8 cellular contexts compared by ENCODE assay signal in genomic region chr3:149752051-149752787, GRCh38. TPM values are rescaled to one million over a fixed set of nuclear protein-coding genes. Genes with fewer than 3 reads are reported as not detected.
DNase-seq lines count a peak whose midpoint lies in the region; ATAC-seq and TF ChIP-seq lines count a peak whose summit lies in the region.

Gene COMMD2 (minus strand): TSS chr3:149752489. CDS start chr3:149752444, 45 bp downstream.

- H3K36me3 ChIP-seq in endodermal cell (ENCODE audit: control insufficient read depth, insufficient read depth, low read length): peaks cover 40% of the 10 kb centered on the region
- H3K36me3 ChIP-seq in mesodermal cell (ENCODE audit: control insufficient read depth, insufficient read depth, low read length): peaks cover 34% of the 10 kb centered on the region

- peak within 1 kb of the TSS; percentile 91 for H3K27ac Mint-ChIP-seq in activated CD8-positive, alpha-beta memory T cell treated with anti-CD3 and anti-CD28 coated beads, Interleukin-2, amount 10 ng/mL, durations not matched to agents 7 days and 5 days
- H3K27ac Mint-ChIP-seq in endodermal cell: peak within 1 kb of the TSS; percentile 99

- peak; percentile 99 for ATAC-seq in GM19468 (IDR thresholded peaks at IDR 0.05; ENCODE audit: extremely low read depth, unreplicated experiment)
- ATAC-seq in activated CD8-positive, alpha-beta memory T cell treated with anti-CD3 and anti-CD28 coated beads, Interleukin-2, amount 10 ng/mL, durations not matched to agents 7 days and 5 days: peak; percentile 98

- H3K27me3 Mint-ChIP-seq in activated CD8-positive, alpha-beta memory T cell treated with anti-CD3 and anti-CD28 coated beads, Interleukin-2, amount 10 ng/mL, durations not matched to agents 7 days and 5 days: no peaks in the 10 kb centered on the region
- H3K27me3 Mint-ChIP-seq in endodermal cell (ENCODE audit: insufficient read depth): peaks cover under 1% of the 10 kb centered on the region

- CTCF ChIA-PET in activated CD8-positive, alpha-beta memory T cell treated with anti-CD3 and anti-CD28 coated beads, Interleukin-2, amount 10 ng/mL, durations not matched to agents 7 days and 5 days (lab: Charles Lee): interaction anchor here (0.7 to 3.4 kb wide), 18 partner anchors 9 to 258 kb away, joined by 3 to 18 read pairs (median 4); partner anchors contain the start of gene WWTR1

- peak within 1 kb of the TSS; percentile 96 for H3K4me3 Mint-ChIP-seq in activated CD8-positive, alpha-beta memory T cell treated with anti-CD3 and anti-CD28 coated beads, Interleukin-2, amount 10 ng/mL, durations not matched to agents 7 days and 5 days
- H3K4me3 Mint-ChIP-seq in endodermal cell: peak within 1 kb of the TSS; percentile 95

- no peaks in the 10 kb centered on the region for H3K9me3 Mint-ChIP-seq in activated CD8-positive, alpha-beta memory T cell treated with anti-CD3 and anti-CD28 coated beads, Interleukin-2, amount 10 ng/mL, durations not matched to agents 7 days and 5 days (ENCODE audit: low read depth)
- H3K9me3 Mint-ChIP-seq in endodermal cell: no peaks in the 10 kb centered on the region

- no peaks in the 10 kb centered on the region for H3K27me3 ChIP-seq in endodermal cell (ENCODE audit: control insufficient read depth, insufficient read depth, low read length, poor library complexity, severe bottlenecking)

- DNase-seq in COR-L47 (lab: John Stamatoyannopoulos, UW) (peak; percentile 96), HS-5 (ENCODE audit: low read depth) (peak; percentile 78), NOMO-1 (lab: John Stamatoyannopoulos, UW; ENCODE audit: unreplicated experiment in 2 of 2) (peak; percentile 84 to 88), endodermal cell (peak; percentile 94)
- peak; percentile 91 for DNase-seq in activated CD8-positive, alpha-beta memory T cell treated with anti-CD3 and anti-CD28 coated beads, Interleukin-2, amount 10 ng/mL, durations not matched to agents 7 days and 5 days
- DNase-seq in stimulated activated CD8-positive, alpha-beta memory T cell treated with anti-CD3 and anti-CD28 coated beads, Interleukin-15, amount 100 ng/mL, for 4 hours (ENCODE audit: low read depth in 2 of 2): peak; percentile 42 to 53

- H3K4me3 ChIP-seq in endodermal cell (ENCODE audit: low read length) (peak within 1 kb of the TSS; percentile 98), mesodermal cell (ENCODE audit: extremely low read depth, insufficient read depth, low read length, poor library complexity, severe bottlenecking) (peak within 1 kb of the TSS; percentile 74)

- H3K9me3 ChIP-seq in endodermal cell (ENCODE audit: control insufficient read depth, low read length): no peaks in the 10 kb centered on the region
- no peaks in the 10 kb centered on the region for H3K9me3 ChIP-seq in mesodermal cell (ENCODE audit: control insufficient read depth, low read length)

- 0% methylated on average over 7 to 48 of the region's 52 CpGs for WGBS in endodermal cell (ENCODE audit: insufficient coverage in 1 of 2, insufficient read length in 1 of 2), 2 experiments
- 0% methylated on average over 37 to 42 of the region's 52 CpGs for WGBS in mesodermal cell (ENCODE audit: insufficient coverage in 2 of 2), 2 experiments

- peaks cover 28% of the 10 kb centered on the region for H3K4me1 Mint-ChIP-seq in activated CD8-positive, alpha-beta memory T cell treated with anti-CD3 and anti-CD28 coated beads, Interleukin-2, amount 10 ng/mL, durations not matched to agents 7 days and 5 days
- peaks cover 26% of the 10 kb centered on the region for H3K4me1 Mint-ChIP-seq in endodermal cell

- TF ChIP-seq CTCF in endodermal cell (conservative IDR thresholded peaks at IDR 0.05): peak; percentile 63

- peak within 1 kb of the TSS; percentile 81 for H3K9ac ChIP-seq in endodermal cell (ENCODE audit: extremely low read depth, low read length, poor library complexity, severe bottlenecking)

- H3K36me3 Mint-ChIP-seq in activated CD8-positive, alpha-beta memory T cell treated with anti-CD3 and anti-CD28 coated beads, Interleukin-2, amount 10 ng/mL, durations not matched to agents 7 days and 5 days: peaks cover 24% of the 10 kb centered on the region
- peaks cover 31% of the 10 kb centered on the region for H3K36me3 Mint-ChIP-seq in endodermal cell (ENCODE audit: low read depth)

- peaks cover 2% of the 10 kb centered on the region for H3K4me1 ChIP-seq in endodermal cell (ENCODE audit: control insufficient read depth, insufficient read depth, low read length)
- peaks cover 10% of the 10 kb centered on the region for H3K4me1 ChIP-seq in mesodermal cell (ENCODE audit: control insufficient read depth, insufficient read depth, low read length, poor library complexity, severe bottlenecking)

- peak within 1 kb of the TSS; percentile 44 for H3K27ac ChIP-seq in endodermal cell (ENCODE audit: low read depth, low read length)
- H3K27ac ChIP-seq in mesodermal cell (ENCODE audit: low read depth, low read length, severe bottlenecking): peak within 1 kb of the TSS; percentile 76

RNA-seq across cellular contexts. Expression of gene COMMD2, which starts in this region (rescaled TPM):
- total RNA-seq in activated CD8-positive, alpha-beta memory T cell treated with anti-CD3 and anti-CD28 coated beads, Interleukin-2, amount 10 ng/mL, durations not matched to agents 7 days and 5 days: 10 to 100 TPM; 35.5 to 38.9 TPM
- 10 to 100 TPM; 65.3 to 77.0 TPM for total RNA-seq in endodermal cell
- polyA plus RNA-seq in endodermal cell (2013, experiment 1 of 2): 61.3 TPM
- polyA plus RNA-seq in endodermal cell (2013, experiment 2 of 2): 53.5 TPM
- 51.4 TPM for polyA plus RNA-seq in mesodermal cell (2013, experiment 1 of 2)
- 52.3 TPM for polyA plus RNA-seq in mesodermal cell (2013, experiment 2 of 2)

Comparison
In these comparisons a context has a peak if more than half of its experiments do, and no peak if none do; other contexts are left out.
1. Peak in every context shown above with its lines: DNase-seq, ATAC-seq, H3K4me3 ChIP-seq and H3K27ac ChIP-seq.